15 cellular contexts compared by ENCODE assay signal in genomic region chr3:46878796-46879436, GRCh38. TPM values are rescaled to one million over a fixed set of nuclear protein-coding genes. Genes with fewer than 3 reads are reported as not detected.
DNase-seq lines count a peak whose midpoint lies in the region; ATAC-seq and TF ChIP-seq lines count a peak whose summit lies in the region.
"Had no signal": no experiment of that assay in that cellular context is flagged by ENCODE, and none has a peak within 500 bp of the region (broad histone marks: within the 10 kb centered on the region; RNA-seq: fewer than 3 reads in every experiment).

No MANE protein-coding gene starts in this region.

- H3K27ac ChIP-seq in duodenal mucosa (ENCODE audit: low read depth, low read length) (peak overlapping the region; percentile 32), neuronal stem cell (replicated peaks; ENCODE audit: low read length) (no peak overlapping the region), esophagus squamous epithelium (no peak overlapping the region)

- H3K4me1 ChIP-seq in duodenal mucosa (ENCODE audit: control insufficient read depth in 1 of 2, insufficient read depth in 2 of 2, low read length in 2 of 2) (peaks cover 0 to 2% of the 10 kb centered on the region in 2 donors), neuronal stem cell (ENCODE audit: control insufficient read depth in 2 of 2, insufficient read depth in 1 of 2, low read depth in 1 of 2, low read length in 2 of 2) (peaks cover 8 to 15% of the 10 kb centered on the region in 2 donors), esophagus squamous epithelium (peaks cover 10 to 40% (median 16%) of the 10 kb centered on the region in 3 donors)

- H3K27me3 ChIP-seq in duodenal mucosa (ENCODE audit: control insufficient read depth in 1 of 2, insufficient read depth in 2 of 2, low read length in 2 of 2), result peaks cover 19 to 23% of the 10 kb centered on the region in 2 donors
- H3K27me3 ChIP-seq in neuronal stem cell (ENCODE audit: control insufficient read depth in 3 of 3, insufficient read depth in 3 of 3, low read depth in 1 of 3, low read length in 3 of 3), result peaks cover 16 to 89% (median 34%) of the 10 kb centered on the region in 3 experiments
- peaks cover 11 to 43% (median 16%) of the 10 kb centered on the region in 4 donors for H3K27me3 ChIP-seq in esophagus squamous epithelium

- H3K9ac ChIP-seq in duodenal mucosa (ENCODE audit: low read depth in 1 of 2, low read length in 2 of 2), result no peak overlapping the region
- peak overlapping the region; percentile 4 for H3K9ac ChIP-seq in neuronal stem cell (ENCODE audit: low read depth, low read length, poor library complexity)

- H4K91ac ChIP-seq in neuronal stem cell (ENCODE audit: low read depth, low read length, poor library complexity), result no peak overlapping the region

- no peak for TF ChIP-seq CTCF in esophagus squamous epithelium (IDR thresholded peaks at IDR 0.05)

- H3K23ac ChIP-seq in neuronal stem cell (ENCODE audit: low read depth, low read length, poor library complexity), result no peak overlapping the region

- no peak overlapping the region for H2BK12ac ChIP-seq in neuronal stem cell (ENCODE audit: low read length)

- no peaks in the 10 kb centered on the region for H3K36me3 ChIP-seq in duodenal mucosa (ENCODE audit: control insufficient read depth in 1 of 2, insufficient read depth in 2 of 2, low read length in 2 of 2)
- H3K36me3 ChIP-seq in neuronal stem cell (replicated peaks in 1 of 2; ENCODE audit: control insufficient read depth in 2 of 2, insufficient read depth in 2 of 2, low read length in 2 of 2), result no peaks in the 10 kb centered on the region
- no peaks in the 10 kb centered on the region for H3K36me3 ChIP-seq in esophagus squamous epithelium

- H3K14ac ChIP-seq in neuronal stem cell (ENCODE audit: low read length), result no peak overlapping the region

- intact Hi-C loops in esophagus squamous epithelium (cut with DNase I), result no loop called here

- no peak overlapping the region for H3K4ac ChIP-seq in neuronal stem cell (ENCODE audit: low read length)

- H3K18ac ChIP-seq in neuronal stem cell (ENCODE audit: low read length), result peak overlapping the region; percentile 32

- no peak overlapping the region for H2AK5ac ChIP-seq in neuronal stem cell (ENCODE audit: low read depth, low read length)

- no peak overlapping the region for H2BK5ac ChIP-seq in neuronal stem cell (ENCODE audit: low read length)

- H2AFZ ChIP-seq in neuronal stem cell (ENCODE audit: low read length), result no peak overlapping the region

- no peak overlapping the region for H2BK15ac ChIP-seq in neuronal stem cell (ENCODE audit: low read length)

- WGBS in neuronal stem cell (ENCODE audit: extremely low coverage in 2 of 2, insufficient read length in 2 of 2, insufficient replicate concordance in 1 of 2), 2 donors, result no CpG with 5 or more reads among the region's 2 CpGs
- WGBS in esophagus squamous epithelium, 2 donors, result 50% methylated on average over 2 of the region's 2 CpGs; no CpG with 5 or more reads in 1 of the 2 donors

- no peaks in the 10 kb centered on the region for H3K79me1 ChIP-seq in neuronal stem cell (ENCODE audit: low read depth, low read length)

- H3K4me3 ChIP-seq in duodenal mucosa (ENCODE audit: low read depth in 1 of 2, low read length in 2 of 2) (no peak overlapping the region), neuronal stem cell (ENCODE audit: low read length in 2 of 2) (no peak overlapping the region), esophagus squamous epithelium (no peak overlapping the region)
- H3K4me3 ChIP-seq: mucosa of descending colon had no signal

- DNase-seq in neuronal stem cell (ENCODE audit: low spot score) (peak; percentile 47), HPDE6-E6E7 (ENCODE audit: extremely low spot score) (no peak), esophagus squamous epithelium (lab: John Stamatoyannopoulos, UW) (no peak), NCI-H1092 treated with DMSO at 0.1 percent for 48 hours (lab: John Stamatoyannopoulos, UW) (no peak)
- DNase-seq in effector CD8-positive, alpha-beta T cell (lab: John Stamatoyannopoulos, UW), result no peak
- DNase-seq: activated T-cell treated with anti-CD3 and anti-CD28 coated beads, Interleukin-2, amount 50 U/mL, for 4 hours; DMS153; mucosa of descending colon; NCI-H774; T1000 had no signal

- peak overlapping the region; percentile 28 for H3K4me2 ChIP-seq in neuronal stem cell (ENCODE audit: insufficient read depth, low read length, poor library complexity, severe bottlenecking)

- H3K9me3 ChIP-seq in duodenal mucosa (ENCODE audit: control insufficient read depth in 1 of 2, low read length in 2 of 2) (no peaks in the 10 kb centered on the region), neuronal stem cell (replicated peaks in 1 of 2; ENCODE audit: control insufficient read depth in 2 of 2, insufficient read depth in 1 of 2, low read depth in 1 of 2, low read length in 2 of 2) (peaks cover 0 to 2% of the 10 kb centered on the region in 2 donors), esophagus squamous epithelium (no peaks in the 10 kb centered on the region)
- H3K9me3 ChIP-seq: mucosa of descending colon had no signal

- no peak for TF ChIP-seq POLR2A in esophagus squamous epithelium (IDR thresholded peaks at IDR 0.05)

- no peak overlapping the region for H2BK120ac ChIP-seq in neuronal stem cell (ENCODE audit: low read depth, low read length)

- no peak overlapping the region for H4K8ac ChIP-seq in neuronal stem cell (ENCODE audit: low read depth, low read length)

- ATAC-seq in GM18511 (IDR thresholded peaks at IDR 0.05; ENCODE audit: unreplicated experiment) (peak; percentile 70), HG03175 (IDR thresholded peaks at IDR 0.05; ENCODE audit: unreplicated experiment) (peak; percentile 66)
- ATAC-seq: activated T-cell treated with anti-CD3 and anti-CD28 coated beads, Interleukin-2, amount 50 U/mL, for 4 hours; mucosa of descending colon had no signal

RNA-seq across cellular contexts. Expression of gene PTH1R, which starts 1.4 kb away (rescaled TPM):
- 2.2 TPM for polyA plus RNA-seq in neuronal stem cell (2013, experiment 1 of 2)
- polyA plus RNA-seq in neuronal stem cell (2013, experiment 2 of 2), result 2.6 TPM
- 1 to 10 TPM in 3 of 4 donors, under 1 TPM in 1; 0.40 to 1.9 (median 1.5) TPM for total RNA-seq in esophagus squamous epithelium
- total RNA-seq: activated T-cell treated with anti-CD3 and anti-CD28 coated beads, Interleukin-2, amount 50 U/mL, for 4 hours; MCF 10A had no signal

RNA-seq across cellular contexts. Expression of gene MYL3, which starts 15.7 kb away (rescaled TPM):
- 0.26 TPM for polyA plus RNA-seq in neuronal stem cell (2013, experiment 1 of 2)
- polyA plus RNA-seq in neuronal stem cell (2013, experiment 2 of 2), result 0.25 TPM
- 1 to 10 TPM in 1 of 4 donors, under 1 TPM in 1, not detected in 2; 0.38 to 1.1 TPM for total RNA-seq in esophagus squamous epithelium
- total RNA-seq: activated T-cell treated with anti-CD3 and anti-CD28 coated beads, Interleukin-2, amount 50 U/mL, for 4 hours; frontal cortex; MCF 10A had no signal
